ENCODE assay signal across 14 cellular contexts in genomic region chr2:47041891-47042684, GRCh38.
DNase-seq lines count a peak whose midpoint lies in the region; ATAC-seq, FAIRE-seq and TF ChIP-seq lines count a peak whose summit lies in the region.
"Had no signal": no experiment of that assay in that cellular context is flagged by ENCODE, and none has a peak within 500 bp of the region (broad histone marks: within the 10 kb centered on the region; RNA-seq: fewer than 3 reads in every experiment).

No MANE protein-coding gene starts in this region.

- no peak for ATAC-seq in activated T-helper 17 cell treated with anti-CD3 and anti-CD28 coated beads, Interleukin-2, amount 50 U/mL, for 72 hours (replicated peaks)
- ATAC-seq in HepG2 (no peak), HG03439 (IDR thresholded peaks at IDR 0.05; ENCODE audit: unreplicated experiment) (no peak)
- ATAC-seq: T-helper 17 cell had no signal

- H3K27ac ChIP-seq in HepG2 (ENCODE audit: extremely low read length, insufficient read depth, low read length) (peak overlapping the region; percentile 73), subcutaneous abdominal adipose tissue (ENCODE audit: low read depth, low read length) (peak overlapping the region; percentile 72)
- H3K27ac ChIP-seq in CD8-positive, alpha-beta memory T cell (ENCODE audit: low read depth, low read length) = no peak overlapping the region

- no peak overlapping the region for H3K4me3 Mint-ChIP-seq in activated T-helper 17 cell treated with anti-CD3 and anti-CD28 coated beads, Interleukin-2, amount 50 U/mL, for 72 hours
- H3K4me3 Mint-ChIP-seq in CD8-positive, alpha-beta memory T cell = no peak overlapping the region
- H3K4me3 Mint-ChIP-seq: T-helper 17 cell had no signal

- intact Hi-C loops in HepG2 (cut with micrococcal nuclease; ENCODE audit: unreplicated experiment) = no loop called here

- no TSS peak for BruUV-seq in HepG2 (replicated peaks; lab: Mats Ljungman, UMichigan)

- H3K4me2 ChIP-seq in HepG2 (ENCODE audit: low read depth, low read length) = no peak overlapping the region

- H3K79me2 ChIP-seq in HepG2 (ENCODE audit: insufficient read depth, low read length) = no peaks in the 10 kb centered on the region

- H3K27ac Mint-ChIP-seq in activated T-helper 17 cell treated with anti-CD3 and anti-CD28 coated beads, Interleukin-2, amount 50 U/mL, for 72 hours = peak overlapping the region; percentile 36
- peak overlapping the region in 4 of 8 donors; percentile 5 to 81 (median 8) for H3K27ac Mint-ChIP-seq in CD8-positive, alpha-beta memory T cell
- H3K27ac Mint-ChIP-seq: T-helper 17 cell had no signal

- in situ Hi-C loops in HepG2 (cut with HindIII; ENCODE audit: extremely low pct_ligation_motif_present, low pct_unique_long_range_greater_than_20kb) = no loop called here

- peaks cover 83% of the 10 kb centered on the region for H3K36me3 Mint-ChIP-seq in activated T-helper 17 cell treated with anti-CD3 and anti-CD28 coated beads, Interleukin-2, amount 50 U/mL, for 72 hours (ENCODE audit: low read depth)
- H3K36me3 Mint-ChIP-seq in CD8-positive, alpha-beta memory T cell = peaks cover 0 to 84% (median 11%) of the 10 kb centered on the region in 3 donors

- peak; percentile 38 for DNase-seq in HCEC 1CT
- no peak for DNase-seq in HepG2 (ENCODE audit: low spot score)
- no peak for DNase-seq in CD8-positive, alpha-beta memory T cell
- DNase-seq in activated gamma-delta T cell (lab: John Stamatoyannopoulos, UW) = no peak
- DNase-seq in stimulated activated CD4-positive, alpha-beta T cell treated with anti-CD3 and anti-CD28 coated beads, Interleukin-4, amount 100 ng/mL, for 24 hours = no peak
- DNase-seq: DMS153, kidney, NCI-H1092, NCI-H82, T-helper 17 cell had no signal

- no peak overlapping the region for H2AFZ ChIP-seq in HepG2 (ENCODE audit: low read length)

- H3K27me3 ChIP-seq in HepG2 (ENCODE audit: control insufficient read depth in 1 of 2, insufficient read depth in 2 of 2, low read length in 2 of 2) (no peaks in the 10 kb centered on the region), subcutaneous abdominal adipose tissue (ENCODE audit: control insufficient read depth in 5 of 5, insufficient read depth in 4 of 5, low read length in 5 of 5) (no peaks in the 10 kb centered on the region)
- no peaks in the 10 kb centered on the region for H3K27me3 ChIP-seq in CD8-positive, alpha-beta memory T cell (ENCODE audit: insufficient read depth, low read length, poor library complexity, severe bottlenecking)
- H3K27me3 ChIP-seq: ovary had no signal

- H3K9me3 Mint-ChIP-seq in activated T-helper 17 cell treated with anti-CD3 and anti-CD28 coated beads, Interleukin-2, amount 50 U/mL, for 72 hours = no peaks in the 10 kb centered on the region
- no peaks in the 10 kb centered on the region for H3K9me3 Mint-ChIP-seq in CD8-positive, alpha-beta memory T cell

- no peak for TF ChIP-seq POLR2A in HepG2 (IDR thresholded peaks at IDR 0.05; ENCODE audit: insufficient read depth in 1 of 2, low read depth in 2 of 2, low read length in 2 of 2)

- H3K4me1 ChIP-seq in HepG2 (ENCODE audit: insufficient read depth, low read length) (peaks cover 72% of the 10 kb centered on the region), subcutaneous abdominal adipose tissue (ENCODE audit: control insufficient read depth in 5 of 5, insufficient read depth in 5 of 5, low read length in 5 of 5) (peaks cover 30 to 66% (median 57%) of the 10 kb centered on the region in 5 donors)
- no peaks in the 10 kb centered on the region for H3K4me1 ChIP-seq in CD8-positive, alpha-beta memory T cell (ENCODE audit: insufficient read depth, low read length)

- H3K4me3 ChIP-seq in HepG2 (replicated peaks in 1 of 3; ENCODE audit: insufficient read depth in 1 of 3, low read depth in 2 of 3, low read length in 3 of 3) = no peak overlapping the region
- H3K4me3 ChIP-seq in subcutaneous abdominal adipose tissue (ENCODE audit: low read depth in 1 of 5, low read length in 5 of 5) = no peak overlapping the region
- no peak overlapping the region for H3K4me3 ChIP-seq in CD8-positive, alpha-beta memory T cell (ENCODE audit: low read length)
- H3K4me3 ChIP-seq: ovary had no signal

- TF ChIP-seq EP300 in HepG2 (IDR thresholded peaks at IDR 0.05; ENCODE audit: low read depth in 2 of 2, low read length in 2 of 2) = no peak
- no peak for TF ChIP-seq EP300 in HepG2 (CRISPR knock-in tag; IDR thresholded peaks at IDR 0.05; ENCODE audit: borderline replicate concordance)

- no peak for TF ChIP-seq RAD21 in HepG2 (CRISPR knock-in tag; IDR thresholded peaks at IDR 0.05)

- H4K20me1 ChIP-seq in HepG2 (ENCODE audit: insufficient read depth, low read length) = no peaks in the 10 kb centered on the region

- no peak for FAIRE-seq in HepG2 (lab: Jason Lieb, UNC)
- FAIRE-seq: kidney had no signal

- H3K27me3 Mint-ChIP-seq in activated T-helper 17 cell treated with anti-CD3 and anti-CD28 coated beads, Interleukin-2, amount 50 U/mL, for 72 hours = no peaks in the 10 kb centered on the region
- H3K27me3 Mint-ChIP-seq in CD8-positive, alpha-beta memory T cell = no peaks in the 10 kb centered on the region
- H3K27me3 Mint-ChIP-seq: T-helper 17 cell had no signal

- peaks cover 14% of the 10 kb centered on the region for H3K4me1 Mint-ChIP-seq in activated T-helper 17 cell treated with anti-CD3 and anti-CD28 coated beads, Interleukin-2, amount 50 U/mL, for 72 hours
- peaks cover 5 to 11% (median 6%) of the 10 kb centered on the region in 3 donors for H3K4me1 Mint-ChIP-seq in CD8-positive, alpha-beta memory T cell

- H3K36me3 ChIP-seq in HepG2 (replicated peaks in 1 of 2; ENCODE audit: control insufficient read depth in 1 of 2, insufficient read depth in 2 of 2, low read length in 2 of 2) (peaks cover 12 to 33% of the 10 kb centered on the region in 2 experiments), subcutaneous abdominal adipose tissue (ENCODE audit: control insufficient read depth in 5 of 5, insufficient read depth in 5 of 5, low read length in 5 of 5) (peaks cover 3 to 47% (median 40%) of the 10 kb centered on the region in 5 donors)
- H3K36me3 ChIP-seq in CD8-positive, alpha-beta memory T cell (ENCODE audit: insufficient read depth, low read length) = peaks cover 19% of the 10 kb centered on the region
- H3K36me3 ChIP-seq: ovary had no signal

- TF ChIP-seq CTCF in HepG2 (CRISPR knock-in tag; IDR thresholded peaks at IDR 0.05) = no peak

- 95% methylated on average over 11 of the region's 11 CpGs for WGBS in HepG2 (ENCODE audit: low lambda C conversion rate)

- POLR2A ChIA-PET in HepG2 (lab: Yijun Ruan, JAX) = interaction anchor here (0.7 to 1.8 kb wide), 3 partner anchors 16 to 280 kb away, joined by 3 to 9 read pairs (median 8); no protein-coding TSS in a partner anchor
- POLR2A ChIA-PET in CD8-positive, alpha-beta memory T cell (lab: Charles Lee) = no interaction called here

- peak overlapping the region; percentile 45; the same call in 1 of the 2 replicates for H3K9ac ChIP-seq in HepG2 (ENCODE audit: insufficient read depth, low read depth, low read length)
- H3K9ac ChIP-seq in subcutaneous abdominal adipose tissue (ENCODE audit: low read length in 5 of 5) = peak overlapping the region in 2 of 5 donors; percentile 10 to 52

- no peaks in the 10 kb centered on the region for H3K9me3 ChIP-seq in HepG2 (ENCODE audit: low read length)
- no peaks in the 10 kb centered on the region for H3K9me3 ChIP-seq in subcutaneous abdominal adipose tissue (ENCODE audit: control insufficient read depth in 5 of 5, low read length in 5 of 5)
- no peaks in the 10 kb centered on the region for H3K9me3 ChIP-seq in CD8-positive, alpha-beta memory T cell (ENCODE audit: low read length)
- H3K9me3 ChIP-seq: ovary had no signal

- CTCF ChIA-PET in HepG2 (lab: Yijun Ruan, JAX; ENCODE audit: low intra/inter-chr PET ratio, low total read pairs) = no interaction called here
- CTCF ChIA-PET in CD8-positive, alpha-beta memory T cell (lab: Charles Lee) = no interaction called here

TF ChIP-seq in HepG2, 621 proteins besides CTCF, POLR2A, EP300 and RAD21:
- TF ChIP-seq HNRNPH1 (optimal IDR thresholded peaks at IDR 0.05; ENCODE audit: low read depth, low read length) = no peak
- TF ChIP-seq ZNF746 (CRISPR knock-in tag; IDR thresholded peaks at IDR 0.05) = 0 out of 2 replicates have a peak, but pooled peaks have one; percentile 1
- no peak for TF ChIP-seq POLR2G (IDR thresholded peaks at IDR 0.05; ENCODE audit: low read depth, low read length)
- TF ChIP-seq CREB1 (IDR thresholded peaks at IDR 0.05) = peak; percentile 51; the same call in 1 of the 2 replicates
- TF ChIP-seq CREB1 (CRISPR knock-in tag; IDR thresholded peaks at IDR 0.05) = no peak
